Comparison of ENCODE assay signal across 12 cellular contexts in genomic region chr3:48502121-48502520, GRCh38. TPM values are rescaled to one million over a fixed set of nuclear protein-coding genes. Genes with fewer than 3 reads are reported as not detected.
DNase-seq lines count a peak whose midpoint lies in the region; ATAC-seq, FAIRE-seq and TF ChIP-seq lines count a peak whose summit lies in the region.
"Had no signal": no experiment of that assay in that cellular context is flagged by ENCODE, and none has a peak within 500 bp of the region (broad histone marks: within the 10 kb centered on the region; RNA-seq: fewer than 3 reads in every experiment).

No MANE protein-coding gene starts in this region.

- H4K20me1 ChIP-seq in neural progenitor cell (ENCODE audit: low read depth), result no peaks in the 10 kb centered on the region

- H3K79me2 ChIP-seq in neural progenitor cell (ENCODE audit: low read depth), result peaks cover 6% of the 10 kb centered on the region

- H3K27me3 ChIP-seq in heart right ventricle, result no peaks in the 10 kb centered on the region
- no peaks in the 10 kb centered on the region for H3K27me3 ChIP-seq in right atrium auricular region
- H3K27me3 ChIP-seq in neural progenitor cell, result no peaks in the 10 kb centered on the region
- H3K27me3 ChIP-seq in small intestine (ENCODE audit: control insufficient read depth in 2 of 2, insufficient read depth in 2 of 2, low read length in 2 of 2), result no peaks in the 10 kb centered on the region
- H3K27me3 ChIP-seq: BE2C had no signal

- WGBS in heart right ventricle, 2 donors, result 80 to 95% methylated on average over 5 of the region's 5 CpGs
- 66 to 73% (median 71%) methylated on average over 5 of the region's 5 CpGs for WGBS in small intestine, 3 donors

- peaks cover 15 to 40% (median 24%) of the 10 kb centered on the region in 9 donors for H3K4me1 ChIP-seq in heart right ventricle
- H3K4me1 ChIP-seq in right atrium auricular region, result peaks cover 0 to 26% of the 10 kb centered on the region in 2 donors
- peaks cover 11% of the 10 kb centered on the region for H3K4me1 ChIP-seq in neural progenitor cell
- peaks cover 3 to 6% of the 10 kb centered on the region in 2 donors for H3K4me1 ChIP-seq in small intestine (ENCODE audit: control insufficient read depth in 2 of 2, insufficient read depth in 1 of 2, low read depth in 1 of 2, low read length in 1 of 2)

- H3K9ac ChIP-seq in neural progenitor cell, result no peak overlapping the region

- H3K27ac ChIP-seq in heart right ventricle (peak overlapping the region in 6 of 10 donors; percentile 95 to 98 (median 98)), right atrium auricular region (no peak overlapping the region), neural progenitor cell (no peak overlapping the region), small intestine (ENCODE audit: low read depth in 1 of 2, low read length in 1 of 2) (no peak overlapping the region)

- H3K36me3 ChIP-seq in heart right ventricle (peaks cover 0 to 39% (median 6%) of the 10 kb centered on the region in 9 donors), right atrium auricular region (no peaks in the 10 kb centered on the region), neural progenitor cell (no peaks in the 10 kb centered on the region), small intestine (ENCODE audit: control insufficient read depth in 2 of 2, insufficient read depth in 2 of 2, low read length in 2 of 2) (no peaks in the 10 kb centered on the region)
- H3K36me3 ChIP-seq: BE2C had no signal

- peak overlapping the region; percentile 80 for H3K4me3 Mint-ChIP-seq in central memory CD8-positive, alpha-beta T cell
- peak overlapping the region; percentile 84 for H3K4me3 Mint-ChIP-seq in neural progenitor cell

- no peak overlapping the region for H2AFZ ChIP-seq in neural progenitor cell (replicated peaks)

- peaks cover 15% of the 10 kb centered on the region for H3F3A ChIP-seq in neural progenitor cell (ENCODE audit: low read depth)

- no peak overlapping the region for H3K4me2 ChIP-seq in neural progenitor cell

- peak overlapping the region in 3 of 10 donors; percentile 75 to 81 (median 78) for H3K4me3 ChIP-seq in heart right ventricle
- H3K4me3 ChIP-seq in right atrium auricular region, result no peak overlapping the region
- no peak overlapping the region for H3K4me3 ChIP-seq in neural progenitor cell
- H3K4me3 ChIP-seq in small intestine (ENCODE audit: low read depth in 1 of 2, low read length in 2 of 2), result no peak overlapping the region

- H3K27me3 Mint-ChIP-seq in central memory CD8-positive, alpha-beta T cell, result no peaks in the 10 kb centered on the region
- H3K27me3 Mint-ChIP-seq in neural progenitor cell (ENCODE audit: insufficient read depth, low read depth), result peaks cover 10% of the 10 kb centered on the region

- no peak for TF ChIP-seq CTCF in heart right ventricle (IDR thresholded peaks at IDR 0.05)
- no peak for TF ChIP-seq CTCF in right atrium auricular region (IDR thresholded peaks at IDR 0.05)
- TF ChIP-seq CTCF in neural progenitor cell (IDR thresholded peaks at IDR 0.05), result no peak

- H3K36me3 Mint-ChIP-seq in central memory CD8-positive, alpha-beta T cell (ENCODE audit: insufficient read depth), result peaks cover 11% of the 10 kb centered on the region
- H3K36me3 Mint-ChIP-seq in neural progenitor cell, result peaks cover 15% of the 10 kb centered on the region

- no peaks in the 10 kb centered on the region for H3K9me3 Mint-ChIP-seq in central memory CD8-positive, alpha-beta T cell
- peaks cover 3% of the 10 kb centered on the region for H3K9me3 Mint-ChIP-seq in neural progenitor cell

- DNase-seq in heart right ventricle (no peak), right atrium auricular region (ENCODE audit: low spot score) (no peak), neural progenitor cell (ENCODE audit: low spot score) (no peak), cerebellum (ENCODE audit: low spot score) (no peak), small intestine (no peak)
- DNase-seq in central memory CD8-positive, alpha-beta T cell (ENCODE audit: low spot score in 2 of 2), result no peak
- DNase-seq: NCI-H510A treated with DMSO at 0.1 percent for 48 hours, RPMI8226 had no signal

- FAIRE-seq in small intestine (lab: Jason Lieb, UNC), result no peak
- FAIRE-seq: frontal cortex had no signal

- peaks cover 0 to 7% (median 0%) of the 10 kb centered on the region in 11 donors for H3K9me3 ChIP-seq in heart right ventricle
- no peaks in the 10 kb centered on the region for H3K9me3 ChIP-seq in right atrium auricular region
- H3K9me3 ChIP-seq in neural progenitor cell (ENCODE audit: low read depth), result no peaks in the 10 kb centered on the region
- no peaks in the 10 kb centered on the region for H3K9me3 ChIP-seq in small intestine (ENCODE audit: control insufficient read depth, low read depth)
- H3K9me3 ChIP-seq: BE2C had no signal

- H3K27ac Mint-ChIP-seq in central memory CD8-positive, alpha-beta T cell (ENCODE audit: low read depth), result peak overlapping the region; percentile 88
- H3K27ac Mint-ChIP-seq in neural progenitor cell, result peak overlapping the region; percentile 21

- intact Hi-C loops in heart right ventricle (cut with DNase I), result loop anchor here in 5 of 10 donors (2.0 to 5.0 kb wide), 4 partner anchors 29 to 45 kb away; a partner anchor contains a TSS

- peaks cover 48% of the 10 kb centered on the region for H3K4me1 Mint-ChIP-seq in central memory CD8-positive, alpha-beta T cell
- peaks cover 27% of the 10 kb centered on the region for H3K4me1 Mint-ChIP-seq in neural progenitor cell

- ATAC-seq in heart right ventricle (no peak), HG03135 (IDR thresholded peaks at IDR 0.05; ENCODE audit: unreplicated experiment) (no peak), GM21576 (IDR thresholded peaks at IDR 0.05; ENCODE audit: unreplicated experiment) (no peak)
- no peak for ATAC-seq in central memory CD8-positive, alpha-beta T cell (replicated peaks; ENCODE audit: extremely low read depth, poor library complexity, severe bottlenecking)

RNA-seq across cellular contexts. Expression of gene SHISA5, which starts 1.9 kb away (rescaled TPM):
- total RNA-seq in heart right ventricle, result 10 to 100 TPM; 36.8 to 95.3 (median 52.9) TPM
- polyA plus RNA-seq in heart right ventricle, result 10 to 100 TPM; 34.6 to 68.7 TPM
- 100 to 1,000 TPM in 1 of 2 donors, 10 to 100 TPM in 1; 66.9 to 120 TPM for total RNA-seq in right atrium auricular region
- 54.8 and 133 TPM in 2 replicates for total RNA-seq in neural progenitor cell (ENCODE audit: low replicate concordance)
- 39.5 TPM for total RNA-seq in cerebellum
- polyA plus RNA-seq in small intestine, result 100 to 1,000 TPM in 1 of 3 donors, 10 to 100 TPM in 2; 68.2 to 135 (median 77.8) TPM

RNA-seq across cellular contexts. Expression of gene PFKFB4, which starts 54.5 kb away (rescaled TPM):
- total RNA-seq in heart right ventricle, result 1 to 10 TPM in 6 of 10 donors, under 1 TPM in 4; 0.40 to 7.7 (median 1.5) TPM
- polyA plus RNA-seq in heart right ventricle, result 1 to 10 TPM in 1 of 2 donors, under 1 TPM in 1; 0.74 to 1.0 TPM
- 1 to 10 TPM in 1 of 2 donors, under 1 TPM in 1; 0.59 to 1.2 TPM for total RNA-seq in right atrium auricular region
- 59.5 and 102 TPM in 2 replicates for total RNA-seq in neural progenitor cell (ENCODE audit: low replicate concordance)
- total RNA-seq in cerebellum, result 14.8 TPM
- polyA plus RNA-seq in small intestine, result 10 to 100 TPM; 11.3 to 44.5 (median 17.0) TPM

RNA-seq across cellular contexts. Expression of gene ATRIP, which starts 55.6 kb away (rescaled TPM):
- total RNA-seq in heart right ventricle (1 to 10 TPM; 2.2 to 5.4 (median 3.8) TPM), right atrium auricular region (1 to 10 TPM; 2.0 to 3.1 TPM), neural progenitor cell (ENCODE audit: low replicate concordance) (8.3 and 11.8 TPM in 2 replicates), cerebellum (7.3 TPM)
- polyA plus RNA-seq in heart right ventricle (1 to 10 TPM; 4.5 to 5.1 TPM), small intestine (1 to 10 TPM; 1.1 to 4.8 (median 1.6) TPM)

Comparison
In these comparisons a context has a peak if more than half of its experiments do, and no peak if none do; other contexts are left out.
1. H3K27ac ChIP-seq: peak in heart right ventricle (6 of 10); none in right atrium auricular region (0 of 2), neural progenitor cell (single experiment) and small intestine (0 of 2).